ENCODE assay signal across 13 cellular contexts in the genomic region with DNA sequence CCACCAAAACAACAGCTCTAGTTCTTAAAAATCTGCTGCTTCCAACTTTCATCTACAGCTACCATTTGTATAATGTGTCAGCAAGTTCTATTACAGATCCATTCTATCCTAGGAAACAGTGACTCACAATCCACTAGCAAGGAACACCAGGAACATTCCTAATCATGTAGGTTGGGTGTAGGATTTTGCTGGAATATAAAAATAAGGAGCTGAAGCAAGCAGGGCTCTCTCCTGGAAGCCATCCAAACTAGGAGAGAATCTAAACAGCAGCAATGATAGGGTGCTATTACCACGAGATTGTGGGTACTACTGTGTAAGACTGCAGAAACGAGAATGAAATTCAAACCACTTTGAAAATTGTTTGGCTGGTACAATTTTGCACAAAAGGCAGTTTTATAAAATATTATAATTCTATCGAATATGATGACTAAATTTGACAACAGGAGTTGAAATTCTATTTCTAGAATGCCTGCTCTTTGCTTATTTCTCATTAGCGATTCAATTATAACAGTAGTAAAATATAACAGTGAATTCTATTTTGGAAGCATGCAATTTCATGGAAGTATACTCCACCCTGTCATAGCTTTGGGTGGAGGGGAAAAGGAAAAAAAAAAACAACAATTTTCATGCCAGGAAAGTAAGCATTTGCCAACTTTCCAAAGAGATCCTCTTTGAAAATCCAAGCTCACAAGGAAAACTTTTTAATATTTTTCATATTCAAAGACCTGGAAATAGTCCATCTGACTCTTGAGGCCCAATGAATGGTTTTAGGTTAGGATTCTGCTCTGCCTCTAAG.
DNase-seq lines count a peak whose midpoint lies in the region; ATAC-seq lines count a peak whose summit lies in the region.
"Had no signal": no experiment of that assay in that cellular context is flagged by ENCODE, and none has a peak within 500 bp of the region (broad histone marks: within the 10 kb centered on the region; RNA-seq: fewer than 3 reads in every experiment).

No MANE protein-coding gene starts in this region.

- no peaks in the 10 kb centered on the region for H3K9me3 Mint-ChIP-seq in activated CD8-positive, alpha-beta T cell treated with anti-CD3 and anti-CD28 coated beads, Interleukin-2, amount 10 ng/mL, durations not matched to agents 7 days and 5 days (ENCODE audit: insufficient read depth)
- no peaks in the 10 kb centered on the region for H3K9me3 Mint-ChIP-seq in effector memory CD8-positive, alpha-beta T cell

- WGBS in mesendoderm (ENCODE audit: extremely low coverage, insufficient coverage, low lambda C conversion rate) = no CpG with 5 or more reads among the region's 4 CpGs

- H2BK120ac ChIP-seq in mesendoderm (ENCODE audit: low read depth, low read length) = peak overlapping the region; percentile 7

- ATAC-seq in activated CD8-positive, alpha-beta T cell treated with anti-CD3 and anti-CD28 coated beads, Interleukin-2, amount 10 ng/mL, durations not matched to agents 7 days and 5 days = no peak
- no peak for ATAC-seq in effector memory CD8-positive, alpha-beta T cell (replicated peaks)
- ATAC-seq: activated naive CD8-positive, alpha-beta T cell treated with anti-CD3 and anti-CD28 coated beads, Interleukin-2, amount 50 U/mL, for 24 hours had no signal

- H3K4me2 ChIP-seq in mesendoderm (ENCODE audit: low read length) = no peak overlapping the region
- H3K4me2 ChIP-seq: KMS-11 had no signal

- H3K4ac ChIP-seq in mesendoderm (ENCODE audit: low read depth, low read length) = peak overlapping the region; percentile 12

- peak overlapping the region; percentile 56 for H4K8ac ChIP-seq in mesendoderm (ENCODE audit: low read depth, low read length)

- H3K27ac Mint-ChIP-seq in activated CD8-positive, alpha-beta T cell treated with anti-CD3 and anti-CD28 coated beads, Interleukin-2, amount 10 ng/mL, durations not matched to agents 7 days and 5 days = no peak overlapping the region
- H3K27ac Mint-ChIP-seq in effector memory CD8-positive, alpha-beta T cell = no peak overlapping the region
- H3K27ac Mint-ChIP-seq: activated naive CD8-positive, alpha-beta T cell treated with anti-CD3 and anti-CD28 coated beads, Interleukin-2, amount 50 U/mL, for 24 hours had no signal

- H2BK5ac ChIP-seq in mesendoderm (ENCODE audit: low read length) = no peak overlapping the region

- no peak overlapping the region for H3K9ac ChIP-seq in mesendoderm (ENCODE audit: low read length)
- H3K9ac ChIP-seq: BLaER1 treated with 17β-estradiol and CSF1 and Interleukin-3, amounts not matched to agents 10 nM and 100 nM; KMS-11 had no signal

- DNase-seq in AG20443 (ENCODE audit: low spot score) = peak; percentile 34
- peak; percentile 21 for DNase-seq in NCI-H446 treated with DMSO at 0.1 percent for 48 hours (lab: John Stamatoyannopoulos, UW)
- DNase-seq in dermis microvascular lymphatic vessel endothelial cell (ENCODE audit: low read depth in 2 of 2) = peak; percentile 54 to 83
- DNase-seq in mesendoderm = no peak
- no peak for DNase-seq in substantia nigra (lab: John Stamatoyannopoulos, UW)
- no peak for DNase-seq in activated CD8-positive, alpha-beta T cell treated with anti-CD3 and anti-CD28 coated beads, Interleukin-2, amount 10 ng/mL, durations not matched to agents 7 days and 5 days
- DNase-seq in NCI-H1417 treated with DMSO at 0.1 percent for 48 hours (lab: John Stamatoyannopoulos, UW) = no peak
- no peak for DNase-seq in effector memory CD8-positive, alpha-beta T cell
- DNase-seq: activated naive CD8-positive, alpha-beta T cell treated with anti-CD3 and anti-CD28 coated beads, Interleukin-2, amount 50 U/mL, for 24 hours; kidney; NCI-H510A had no signal

- no peaks in the 10 kb centered on the region for H3K36me3 ChIP-seq in mesendoderm (ENCODE audit: control insufficient read depth, insufficient read depth, low read length)
- H3K36me3 ChIP-seq: BLaER1 treated with 17β-estradiol and CSF1 and Interleukin-3, amounts not matched to agents 10 nM and 100 nM had no signal

- H3K79me2 ChIP-seq in mesendoderm (ENCODE audit: control insufficient read depth, insufficient read depth, low read length) = peaks cover 38% of the 10 kb centered on the region

- peaks cover 34% of the 10 kb centered on the region for H3K4me1 ChIP-seq in mesendoderm (ENCODE audit: control insufficient read depth, low read depth, low read length)

- H4K5ac ChIP-seq in mesendoderm (ENCODE audit: low read length) = no peak overlapping the region

- CTCF ChIA-PET in activated CD8-positive, alpha-beta T cell treated with anti-CD3 and anti-CD28 coated beads, Interleukin-2, amount 10 ng/mL, durations not matched to agents 7 days and 5 days (lab: Charles Lee) = interaction anchor here (1.0 to 2.0 kb wide), 4 partner anchors 9 to 85 kb away, joined by 3 to 6 read pairs (median 4); no protein-coding TSS in a partner anchor

- no peak overlapping the region for H3K23ac ChIP-seq in mesendoderm (ENCODE audit: low read length)

- peaks cover 42% of the 10 kb centered on the region for H3K4me1 Mint-ChIP-seq in activated CD8-positive, alpha-beta T cell treated with anti-CD3 and anti-CD28 coated beads, Interleukin-2, amount 10 ng/mL, durations not matched to agents 7 days and 5 days (ENCODE audit: low read depth)
- H3K4me1 Mint-ChIP-seq in effector memory CD8-positive, alpha-beta T cell (ENCODE audit: low read depth in 2 of 2) = no peaks in the 10 kb centered on the region

- H3K27me3 ChIP-seq in mesendoderm (ENCODE audit: insufficient read depth, low read length, poor library complexity) = no peaks in the 10 kb centered on the region
- H3K27me3 ChIP-seq: BLaER1 treated with 17β-estradiol and CSF1 and Interleukin-3, amounts not matched to agents 10 nM and 100 nM had no signal

- peak overlapping the region; percentile 39 for H3K18ac ChIP-seq in mesendoderm (ENCODE audit: low read length)

- H3K4me3 ChIP-seq in mesendoderm (ENCODE audit: low read length) = no peak overlapping the region
- H3K4me3 ChIP-seq: BLaER1 treated with 17β-estradiol and CSF1 and Interleukin-3, amounts not matched to agents 10 nM and 100 nM had no signal

- peaks cover 2% of the 10 kb centered on the region for H3K79me1 ChIP-seq in mesendoderm (ENCODE audit: low read length)

- peaks cover 1% of the 10 kb centered on the region for H3K36me3 Mint-ChIP-seq in activated CD8-positive, alpha-beta T cell treated with anti-CD3 and anti-CD28 coated beads, Interleukin-2, amount 10 ng/mL, durations not matched to agents 7 days and 5 days (ENCODE audit: low read depth)
- H3K36me3 Mint-ChIP-seq in effector memory CD8-positive, alpha-beta T cell (ENCODE audit: insufficient read depth) = no peaks in the 10 kb centered on the region

- H3K56ac ChIP-seq in mesendoderm (ENCODE audit: low read length) = no peak overlapping the region

- POLR2A ChIA-PET in activated CD8-positive, alpha-beta T cell treated with anti-CD3 and anti-CD28 coated beads, Interleukin-2, amount 10 ng/mL, durations not matched to agents 7 days and 5 days (lab: Charles Lee) = no interaction called here

- H2AK5ac ChIP-seq in mesendoderm (ENCODE audit: low read length) = peak overlapping the region; percentile 46

- H3K4me3 Mint-ChIP-seq in activated CD8-positive, alpha-beta T cell treated with anti-CD3 and anti-CD28 coated beads, Interleukin-2, amount 10 ng/mL, durations not matched to agents 7 days and 5 days = no peak overlapping the region
- H3K4me3 Mint-ChIP-seq in effector memory CD8-positive, alpha-beta T cell = no peak overlapping the region
- H3K4me3 Mint-ChIP-seq: activated naive CD8-positive, alpha-beta T cell treated with anti-CD3 and anti-CD28 coated beads, Interleukin-2, amount 50 U/mL, for 24 hours had no signal

- H3K27ac ChIP-seq in mesendoderm (ENCODE audit: low read depth, low read length) (no peak overlapping the region), substantia nigra (ENCODE audit: low read depth, low read length, poor library complexity, severe bottlenecking) (no peak overlapping the region)
- H3K27ac ChIP-seq: BLaER1 treated with 17β-estradiol and CSF1 and Interleukin-3, amounts not matched to agents 10 nM and 100 nM; KMS-11 had no signal

- peak overlapping the region; percentile 96 for H2BK15ac ChIP-seq in mesendoderm (replicated peaks; ENCODE audit: low read depth)

- peaks cover 1% of the 10 kb centered on the region for H3K27me3 Mint-ChIP-seq in activated CD8-positive, alpha-beta T cell treated with anti-CD3 and anti-CD28 coated beads, Interleukin-2, amount 10 ng/mL, durations not matched to agents 7 days and 5 days (ENCODE audit: low read depth)
- peaks cover 0 to 10% of the 10 kb centered on the region in 2 donors for H3K27me3 Mint-ChIP-seq in effector memory CD8-positive, alpha-beta T cell

Comparison
In these comparisons a context has a peak if more than half of its experiments do, and no peak if none do; other contexts are left out.
1. DNase-seq: peak in AG20443 (single experiment), NCI-H446 treated with DMSO at 0.1 percent for 48 hours (single experiment) and dermis microvascular lymphatic vessel endothelial cell (2 of 2); none in mesendoderm (single experiment), substantia nigra (0 of 49), activated CD8-positive, alpha-beta T cell treated with anti-CD3 and anti-CD28 coated beads, Interleukin-2, amount 10 ng/mL, durations not matched to agents 7 days and 5 days (single experiment), NCI-H1417 treated with DMSO at 0.1 percent for 48 hours (single experiment) and effector memory CD8-positive, alpha-beta T cell (0 of 3).